In the genomic region with DNA sequence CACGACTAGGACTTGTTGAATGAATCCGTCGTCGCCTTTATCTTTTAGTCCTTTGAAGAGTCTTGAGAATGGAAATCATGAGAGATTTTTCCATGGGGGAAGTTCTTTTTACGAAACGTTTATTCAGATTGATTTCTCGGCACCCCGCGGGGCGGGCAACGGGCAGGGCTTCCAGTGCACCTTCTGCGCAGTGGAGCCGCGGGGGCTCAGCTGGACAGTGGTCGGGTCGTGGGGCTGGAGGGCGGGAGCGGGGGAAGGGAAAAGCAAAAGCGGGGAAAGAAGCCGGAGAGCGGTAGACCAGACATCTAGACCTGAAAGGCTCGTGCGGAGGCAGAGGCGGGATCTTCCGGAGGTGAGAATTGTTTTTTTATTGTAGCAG, we compare ENCODE assay signal across 7 cellular contexts.
DNase-seq lines count a peak whose midpoint lies in the region; ATAC-seq and TF ChIP-seq lines count a peak whose summit lies in the region.
"Not testable (repeated sequence)": the region's sequence is repeated elsewhere in the genome, so short reads cannot be mapped to it uniquely, and the experiment has no call there.

No MANE protein-coding gene starts in this region.

- not testable (repeated sequence) for H3K27me3 ChIP-seq in HUES6 (ENCODE audit: control insufficient read depth, insufficient read depth, low read length); effector memory CD4-positive, alpha-beta T cell (replicated peaks; ENCODE audit: control insufficient read depth, insufficient read depth, low read length, poor library complexity, severe bottlenecking); iPS DF 6.9 (ENCODE audit: control insufficient read depth, insufficient read depth, low read length)

- intact Hi-C loops in activated CD8-positive, alpha-beta T cell treated with anti-CD3 and anti-CD28 coated beads for 36 hours (cut with micrococcal nuclease), result not testable (repeated sequence)

- H3K4me1 Mint-ChIP-seq in activated CD8-positive, alpha-beta T cell treated with anti-CD3 and anti-CD28 coated beads for 36 hours (ENCODE audit: low read depth); activated naive CD8-positive, alpha-beta T cell treated with anti-CD3 and anti-CD28 coated beads for 36 hours; nephron progenitor cell: not testable (repeated sequence)

- POLR2A ChIA-PET in activated CD8-positive, alpha-beta T cell treated with anti-CD3 and anti-CD28 coated beads for 36 hours (lab: Charles Lee), result not testable (repeated sequence)

- H3K4me3 Mint-ChIP-seq in activated CD8-positive, alpha-beta T cell treated with anti-CD3 and anti-CD28 coated beads for 36 hours, result peak overlapping the region; percentile 74
- H3K4me3 Mint-ChIP-seq in activated naive CD8-positive, alpha-beta T cell treated with anti-CD3 and anti-CD28 coated beads for 36 hours, result peak overlapping the region; percentile 77
- peak overlapping the region; percentile 89 for H3K4me3 Mint-ChIP-seq in nephron progenitor cell

- not testable (repeated sequence) for H3K27me3 Mint-ChIP-seq in activated CD8-positive, alpha-beta T cell treated with anti-CD3 and anti-CD28 coated beads for 36 hours; activated naive CD8-positive, alpha-beta T cell treated with anti-CD3 and anti-CD28 coated beads for 36 hours; nephron progenitor cell (ENCODE audit: low read depth, poor library complexity)

- peak; percentile 33 for DNase-seq in activated CD8-positive, alpha-beta T cell treated with anti-CD3 and anti-CD28 coated beads for 36 hours
- DNase-seq in activated naive CD8-positive, alpha-beta T cell treated with anti-CD3 and anti-CD28 coated beads for 36 hours, result peak; percentile 39
- DNase-seq in effector memory CD4-positive, alpha-beta T cell; iPS DF 6.9 (ENCODE audit: low read depth, low spot score): not testable (repeated sequence)
- peak; percentile 45 for DNase-seq in nephron progenitor cell
- DNase-seq in stimulated activated CD4-positive, alpha-beta T cell treated with anti-CD3 and anti-CD28 coated beads, Interleukin-4, amount 100 ng/mL, for 1 hour, result peak; percentile 13

- not testable (repeated sequence) for H3K36me3 Mint-ChIP-seq in activated CD8-positive, alpha-beta T cell treated with anti-CD3 and anti-CD28 coated beads for 36 hours (ENCODE audit: low read depth); activated naive CD8-positive, alpha-beta T cell treated with anti-CD3 and anti-CD28 coated beads for 36 hours; nephron progenitor cell (ENCODE audit: low read depth)

- ATAC-seq in activated CD8-positive, alpha-beta T cell treated with anti-CD3 and anti-CD28 coated beads for 36 hours, result peak; percentile 27

- H3K4me3 ChIP-seq in HUES6 (ENCODE audit: low read depth, low read length) (peak overlapping the region; percentile 62), iPS DF 6.9 (ENCODE audit: low read length) (peak overlapping the region; percentile 41; the same call in 1 of the 2 replicates)
- H3K4me3 ChIP-seq in effector memory CD4-positive, alpha-beta T cell (ENCODE audit: insufficient read depth, low read depth, low read length, poor library complexity, severe bottlenecking), result peak overlapping the region; percentile 17

- H3K36me3 ChIP-seq in HUES6 (ENCODE audit: control insufficient read depth, insufficient read depth, low read length); effector memory CD4-positive, alpha-beta T cell (ENCODE audit: control insufficient read depth, insufficient read depth, low read length); iPS DF 6.9 (ENCODE audit: control insufficient read depth, insufficient read depth, low read length): not testable (repeated sequence)

- WGBS in iPS DF 6.9 (ENCODE audit: insufficient coverage, insufficient read length), result no CpG with 5 or more reads among the region's 25 CpGs

- H3K27ac ChIP-seq in HUES6 (ENCODE audit: low read depth, low read length); effector memory CD4-positive, alpha-beta T cell (ENCODE audit: insufficient read depth, low read length, poor library complexity, severe bottlenecking); iPS DF 6.9 (ENCODE audit: low read length): not testable (repeated sequence)

- CTCF ChIA-PET in activated CD8-positive, alpha-beta T cell treated with anti-CD3 and anti-CD28 coated beads for 36 hours (lab: Charles Lee), result not testable (repeated sequence)

- not testable (repeated sequence) for H3K4me1 ChIP-seq in HUES6 (ENCODE audit: control insufficient read depth, insufficient read depth, low read length); effector memory CD4-positive, alpha-beta T cell (ENCODE audit: control insufficient read depth, insufficient read depth, low read length, poor library complexity, severe bottlenecking); iPS DF 6.9 (ENCODE audit: control insufficient read depth, insufficient read depth, low read length)

- not testable (repeated sequence) for TF ChIP-seq CTCF in activated CD8-positive, alpha-beta T cell treated with anti-CD3 and anti-CD28 coated beads for 36 hours (IDR thresholded peaks at IDR 0.05); nephron progenitor cell (IDR thresholded peaks at IDR 0.05)

- H3K9me3 ChIP-seq in HUES6 (ENCODE audit: control insufficient read depth, insufficient read depth, low read depth, low read length); effector memory CD4-positive, alpha-beta T cell (ENCODE audit: control insufficient read depth, low read length); iPS DF 6.9 (ENCODE audit: control insufficient read depth, insufficient read depth, low read length): not testable (repeated sequence)

- not testable (repeated sequence) for H3K9me3 Mint-ChIP-seq in activated CD8-positive, alpha-beta T cell treated with anti-CD3 and anti-CD28 coated beads for 36 hours; activated naive CD8-positive, alpha-beta T cell treated with anti-CD3 and anti-CD28 coated beads for 36 hours; nephron progenitor cell

- not testable (repeated sequence) for H3K27ac Mint-ChIP-seq in activated CD8-positive, alpha-beta T cell treated with anti-CD3 and anti-CD28 coated beads for 36 hours; nephron progenitor cell
- H3K27ac Mint-ChIP-seq in activated naive CD8-positive, alpha-beta T cell treated with anti-CD3 and anti-CD28 coated beads for 36 hours, result peak overlapping the region; percentile 56

- peak overlapping the region; percentile 55 for H3K9ac ChIP-seq in HUES6 (ENCODE audit: low read length)
